In the genomic region with DNA sequence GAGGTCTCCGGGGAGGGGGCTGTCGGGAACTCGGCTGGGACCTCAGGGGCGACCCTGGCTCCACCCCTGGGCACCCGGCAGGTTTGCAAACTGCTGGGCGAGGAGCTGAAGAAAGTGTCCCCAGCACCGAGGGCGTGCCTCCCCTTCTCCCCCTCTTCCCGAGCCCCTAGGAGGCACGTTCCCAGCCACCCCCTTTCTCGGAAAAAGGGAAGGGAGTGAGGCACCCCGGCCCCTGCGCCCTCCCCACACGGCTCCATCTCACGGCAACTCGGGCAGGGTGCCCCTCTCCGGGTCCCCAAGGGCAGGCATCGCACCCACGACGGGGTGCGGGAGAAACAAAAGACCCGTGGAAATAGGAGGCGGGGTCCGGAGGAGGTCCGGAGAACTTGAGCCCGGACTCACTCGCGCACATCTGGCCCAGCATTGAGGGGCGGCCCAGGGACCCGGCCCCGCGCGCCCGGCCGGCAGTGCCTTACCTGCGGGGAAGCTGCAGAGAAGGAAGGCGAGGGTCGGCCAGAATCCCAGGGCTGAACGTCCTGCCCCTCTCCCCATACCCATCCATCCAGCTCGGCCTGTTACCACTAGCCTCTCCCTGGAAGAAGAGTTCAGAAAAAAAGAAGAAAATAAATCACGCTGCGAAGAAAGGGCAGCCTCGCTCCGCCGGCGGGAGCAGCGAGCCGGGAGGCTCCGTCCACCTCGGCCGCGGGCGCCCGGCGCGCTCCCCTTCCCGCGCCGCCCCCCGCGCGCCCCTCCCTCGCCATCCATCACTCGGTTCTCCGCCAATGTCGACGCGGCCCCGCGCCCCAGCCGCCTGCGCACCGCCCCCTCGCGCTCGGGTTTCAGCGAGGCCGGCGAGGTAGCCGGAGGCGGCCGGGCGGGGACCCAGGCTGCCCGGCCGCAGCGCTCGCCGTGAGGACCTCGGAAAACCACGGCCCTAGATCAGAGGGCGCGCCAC, we compare ENCODE assay signal across 9 cellular contexts. TPM values are rescaled to one million over a fixed set of nuclear protein-coding genes. Genes with fewer than 3 reads are reported as not detected.
DNase-seq lines count a peak whose midpoint lies in the region; ATAC-seq, FAIRE-seq and TF ChIP-seq lines count a peak whose summit lies in the region.
"Had no signal": no experiment of that assay in that cellular context is flagged by ENCODE, and none has a peak within 500 bp of the region (broad histone marks: within the 10 kb centered on the region; RNA-seq: fewer than 3 reads in every experiment).

No MANE protein-coding gene starts in this region.

- no peaks in the 10 kb centered on the region for H3K36me3 Mint-ChIP-seq in central memory CD8-positive, alpha-beta T cell (ENCODE audit: insufficient read depth)

- ATAC-seq in central memory CD8-positive, alpha-beta T cell (replicated peaks; ENCODE audit: extremely low read depth, poor library complexity, severe bottlenecking) = peak; percentile 21
- ATAC-seq in HG03521 (IDR thresholded peaks at IDR 0.05; ENCODE audit: unreplicated experiment) = no peak

- H2AFZ ChIP-seq in smooth muscle cell (ENCODE audit: low read depth) = peak overlapping the region; percentile 82

- H3K9me3 Mint-ChIP-seq in central memory CD8-positive, alpha-beta T cell = no peaks in the 10 kb centered on the region

- TF ChIP-seq CTCF in kidney (IDR thresholded peaks at IDR 0.05; ENCODE audit: borderline replicate concordance, extremely low read depth, insufficient read depth) (no peak), smooth muscle cell (IDR thresholded peaks at IDR 0.05; ENCODE audit: borderline replicate concordance, insufficient read depth, poor library complexity, severe bottlenecking) (no peak)

- H3K4me1 ChIP-seq in kidney (ENCODE audit: control insufficient read depth in 1 of 2, insufficient read depth in 1 of 2, low read depth in 1 of 2, low read length in 2 of 2) = peaks cover 4% of the 10 kb centered on the region in 2 donors
- H3K4me1 ChIP-seq in smooth muscle cell (ENCODE audit: low read depth) = peaks cover 49% of the 10 kb centered on the region

- H3K9ac ChIP-seq in kidney (ENCODE audit: low read length in 2 of 2) = peak overlapping the region in 1 of 2 donors; percentile 46
- no peak overlapping the region for H3K9ac ChIP-seq in smooth muscle cell (ENCODE audit: low read depth)

- H4K20me1 ChIP-seq in smooth muscle cell (ENCODE audit: low read depth) = no peaks in the 10 kb centered on the region

- intact Hi-C loops in kidney (cut with DNase I) = no loop called here

- peak overlapping the region; percentile 88 for H3K27ac Mint-ChIP-seq in central memory CD8-positive, alpha-beta T cell (ENCODE audit: low read depth)

- H3K4me3 ChIP-seq in kidney (ENCODE audit: low read length in 2 of 2) (peak overlapping the region; percentile 46 to 68), smooth muscle cell (peak overlapping the region; percentile 70)

- H3K4me3 Mint-ChIP-seq in central memory CD8-positive, alpha-beta T cell = peak overlapping the region; percentile 79

- H3K4me1 Mint-ChIP-seq in central memory CD8-positive, alpha-beta T cell = peaks cover 21% of the 10 kb centered on the region

- WGBS in smooth muscle cell (ENCODE audit: low lambda C conversion rate) = under 1% methylated on average over 61 of the region's 92 CpGs

- DNase-seq in DMS153 treated with DMSO at 0.1 percent for 48 hours (lab: John Stamatoyannopoulos, UW; ENCODE audit: unreplicated experiment) = peak; percentile 13
- no peak for DNase-seq in DMS153 (lab: John Stamatoyannopoulos, UW)
- peak; percentile 73 for DNase-seq in NCI-H345 (lab: John Stamatoyannopoulos, UW)
- DNase-seq in central memory CD8-positive, alpha-beta T cell (ENCODE audit: low spot score in 2 of 2) = no peak
- peak; percentile 92 for DNase-seq in kidney
- DNase-seq in smooth muscle cell (lab: John Stamatoyannopoulos, UW; ENCODE audit: unreplicated experiment) = peak; percentile 39
- DNase-seq in pons (ENCODE audit: low spot score) = no peak

- H3K36me3 ChIP-seq in kidney (ENCODE audit: control insufficient read depth in 1 of 2, insufficient read depth in 2 of 2, low read length in 2 of 2) (no peaks in the 10 kb centered on the region), smooth muscle cell (ENCODE audit: low read depth) (no peaks in the 10 kb centered on the region)

- no peaks in the 10 kb centered on the region for H3K9me3 ChIP-seq in kidney (ENCODE audit: control insufficient read depth in 1 of 2, low read length in 2 of 2)
- no peaks in the 10 kb centered on the region for H3K9me3 ChIP-seq in smooth muscle cell (replicated peaks; ENCODE audit: low read depth)

- peaks cover 65% of the 10 kb centered on the region for H3K27me3 ChIP-seq in smooth muscle cell (ENCODE audit: low read depth)

- no peaks in the 10 kb centered on the region for H3K79me2 ChIP-seq in smooth muscle cell (ENCODE audit: low read depth)

- peaks cover 80% of the 10 kb centered on the region for H3K27me3 Mint-ChIP-seq in central memory CD8-positive, alpha-beta T cell

- no peaks in the 10 kb centered on the region for H3F3A ChIP-seq in smooth muscle cell (ENCODE audit: low read depth)

- H3K27ac ChIP-seq in kidney (ENCODE audit: low read depth in 2 of 2, low read length in 2 of 2) (no peak overlapping the region), smooth muscle cell (ENCODE audit: low read depth) (no peak overlapping the region)

- FAIRE-seq in kidney (lab: Jason Lieb, UNC) = no peak
- FAIRE-seq: A204.1 had no signal

- peak overlapping the region; percentile 93 for H3K4me2 ChIP-seq in smooth muscle cell

RNA-seq across cellular contexts. Expression of a gene that starts 16.3 kb away (rescaled TPM):
- 4.7 TPM for total RNA-seq in kidney
- polyA plus RNA-seq in kidney (ENCODE audit: insufficient read depth, low read depth, low replicate concordance) = 4.4 TPM
- total RNA-seq in smooth muscle cell = 0.04 TPM in 1 of 2 replicates, not detected in the other
- polyA plus RNA-seq in smooth muscle cell = 0.35 and 0.72 TPM in 2 replicates

Comparison
In these comparisons a context has a peak if more than half of its experiments do, and no peak if none do; other contexts are left out.
1. DNase-seq: peak in DMS153 treated with DMSO at 0.1 percent for 48 hours (single experiment), NCI-H345 (single experiment), kidney (single experiment) and smooth muscle cell (single experiment); none in DMS153 (single experiment), central memory CD8-positive, alpha-beta T cell (0 of 2) and pons (single experiment).